27 cellular contexts compared by ENCODE assay signal in genomic region chr15:61070111-61070901, GRCh38.
"Had no signal": no experiment of that assay in that cellular context is flagged by ENCODE, and none has a peak within 500 bp of the region (broad histone marks: within the 10 kb centered on the region; RNA-seq: fewer than 3 reads in every experiment).

No MANE protein-coding gene starts in this region.

- H3K4me3 ChIP-seq: breast epithelium, left ventricle myocardium inferior, mucosa of descending colon, pancreas, prostate gland, smooth muscle cell, suprapubic skin, tibial nerve had no signal

- H3K4me2 ChIP-seq: smooth muscle cell had no signal

- H3K9me3 ChIP-seq: breast epithelium, left ventricle myocardium inferior, mucosa of descending colon, neutrophil, pancreas, prostate gland, suprapubic skin, tibial nerve had no signal

- H3K27me3 ChIP-seq: breast epithelium, pancreas, suprapubic skin, tibial nerve had no signal

- H3K36me3 ChIP-seq: breast epithelium, left ventricle myocardium inferior, neutrophil, pancreas, prostate gland, suprapubic skin, tibial nerve had no signal

- H3K9me3 Mint-ChIP-seq: activated B cell treated with CpG ODN at 0.5 μM for 24 hours; activated naive CD4-positive, alpha-beta T cell treated with anti-CD3 and anti-CD28 coated beads, Interleukin-2, amount 50 U/mL, for 24 hours; activated naive CD8-positive, alpha-beta T cell treated with anti-CD3 and anti-CD28 coated beads, Interleukin-2, amount 50 U/mL, for 24 hours; activated T-helper 2 cell treated with anti-CD3 and anti-CD28 coated beads, Interferon-gamma antibody, Interleukin-2, Interleukin-4, amounts not matched to agents 10 μg/mL and 5 μg/mL and 100 μg/mL, durations not matched to agents 14 hours and 24 hours and 36 hours; central memory CD8-positive, alpha-beta T cell; dendritic cell treated with granulocyte-macrophage colony-stimulating factor and Interleukin-4, amounts not matched to agents 40 ng/mL and 50 ng/mL, for 4 days; endodermal cell; natural killer cell treated with Interleukin-12 subunit alpha and Interleukin-12 subunit beta and Interleukin-15 and Interleukin-18, amount 100 ng/mL, for 72 hours; stimulated activated naive B cell treated with anti-CD40 and anti-IgM and Interleukin-4, amounts not matched to agents 10 μg/mL and 1 μg/mL and 100 μg/mL, for 72 hours; T-helper 2 cell treated with Interferon-gamma antibody and Interleukin-4, amounts not matched to agents 5 μg/mL and 100 μg/mL, for 36 hours had no signal

- H3K27ac ChIP-seq: breast epithelium, neutrophil, pancreas, prostate gland, suprapubic skin, tibial nerve had no signal

- H3K36me3 Mint-ChIP-seq: activated CD8-positive, alpha-beta memory T cell treated with anti-CD3 and anti-CD28 coated beads, Interleukin-2, amount 10 ng/mL, durations not matched to agents 7 days and 5 days; activated naive CD4-positive, alpha-beta T cell treated with anti-CD3 and anti-CD28 coated beads, Interleukin-2, amount 50 U/mL, for 24 hours; natural killer cell treated with Interleukin-12 subunit alpha and Interleukin-12 subunit beta and Interleukin-15 and Interleukin-18, amount 100 ng/mL, for 72 hours; stimulated activated naive B cell treated with anti-CD40 and anti-IgM and Interleukin-4, amounts not matched to agents 10 μg/mL and 1 μg/mL and 100 μg/mL, for 72 hours had no signal

- DNase-seq: activated B cell treated with CpG ODN at 0.5 μM for 24 hours; activated CD4-positive, alpha-beta T cell treated with anti-CD3 and anti-CD28 coated beads for 36 hours; activated CD8-positive, alpha-beta memory T cell treated with anti-CD3 and anti-CD28 coated beads, Interleukin-2, amount 10 ng/mL, durations not matched to agents 7 days and 5 days; activated CD8-positive, alpha-beta T cell treated with anti-CD3 and anti-CD28 coated beads, Interleukin-2, amount 10 ng/mL, durations not matched to agents 7 days and 5 days; activated naive CD8-positive, alpha-beta T cell treated with anti-CD3 and anti-CD28 coated beads, Interleukin-2, amount 50 U/mL, for 24 hours; activated T-cell treated with anti-CD3 and anti-CD28 coated beads, Interleukin-2, amount 50 U/mL, for 48 hours; amygdala; endodermal cell; foreskin melanocyte; left ventricle myocardium inferior; mucosa of descending colon; pancreas; stimulated activated CD4-positive, alpha-beta T cell treated with anti-CD3 and anti-CD28 coated beads, Interleukin-1b, Interleukin-23, amount 100 ng/mL, for 48 hours; stimulated activated naive B cell treated with anti-CD40 and anti-IgM and Interleukin-4, amounts not matched to agents 10 μg/mL and 1 μg/mL and 100 μg/mL, for 72 hours had no signal

- H3K4me3 Mint-ChIP-seq: activated B cell treated with CpG ODN at 0.5 μM for 24 hours; activated CD4-positive, alpha-beta T cell treated with anti-CD3 and anti-CD28 coated beads for 36 hours; activated CD8-positive, alpha-beta memory T cell treated with anti-CD3 and anti-CD28 coated beads, Interleukin-2, amount 10 ng/mL, durations not matched to agents 7 days and 5 days; activated CD8-positive, alpha-beta T cell treated with anti-CD3 and anti-CD28 coated beads, Interleukin-2, amount 10 ng/mL, durations not matched to agents 7 days and 5 days; activated naive CD4-positive, alpha-beta T cell treated with anti-CD3 and anti-CD28 coated beads, Interleukin-2, amount 50 U/mL, for 24 hours; activated naive CD8-positive, alpha-beta T cell treated with anti-CD3 and anti-CD28 coated beads, Interleukin-2, amount 50 U/mL, for 24 hours; central memory CD8-positive, alpha-beta T cell; dendritic cell treated with granulocyte-macrophage colony-stimulating factor and Interleukin-4, amounts not matched to agents 40 ng/mL and 50 ng/mL, for 4 days; endodermal cell; natural killer cell treated with Interleukin-12 subunit alpha and Interleukin-12 subunit beta and Interleukin-15 and Interleukin-18, amount 100 ng/mL, for 72 hours; stimulated activated naive B cell treated with anti-CD40 and anti-IgM and Interleukin-4, amounts not matched to agents 10 μg/mL and 1 μg/mL and 100 μg/mL, for 72 hours; T-helper 2 cell treated with Interferon-gamma antibody and Interleukin-4, amounts not matched to agents 5 μg/mL and 100 μg/mL, for 36 hours had no signal

- H3K27ac Mint-ChIP-seq: activated B cell treated with CpG ODN at 0.5 μM for 24 hours; activated CD4-positive, alpha-beta T cell treated with anti-CD3 and anti-CD28 coated beads for 36 hours; activated CD8-positive, alpha-beta memory T cell treated with anti-CD3 and anti-CD28 coated beads, Interleukin-2, amount 10 ng/mL, durations not matched to agents 7 days and 5 days; activated CD8-positive, alpha-beta T cell treated with anti-CD3 and anti-CD28 coated beads, Interleukin-2, amount 10 ng/mL, durations not matched to agents 7 days and 5 days; activated naive CD4-positive, alpha-beta T cell treated with anti-CD3 and anti-CD28 coated beads, Interleukin-2, amount 50 U/mL, for 24 hours; activated naive CD8-positive, alpha-beta T cell treated with anti-CD3 and anti-CD28 coated beads, Interleukin-2, amount 50 U/mL, for 24 hours; activated T-helper 2 cell treated with anti-CD3 and anti-CD28 coated beads, Interferon-gamma antibody, Interleukin-2, Interleukin-4, amounts not matched to agents 10 μg/mL and 5 μg/mL and 100 μg/mL, durations not matched to agents 14 hours and 24 hours and 36 hours; dendritic cell treated with granulocyte-macrophage colony-stimulating factor and Interleukin-4, amounts not matched to agents 40 ng/mL and 50 ng/mL, for 4 days; endodermal cell; natural killer cell treated with Interleukin-12 subunit alpha and Interleukin-12 subunit beta and Interleukin-15 and Interleukin-18, amount 100 ng/mL, for 72 hours; stimulated activated naive B cell treated with anti-CD40 and anti-IgM and Interleukin-4, amounts not matched to agents 10 μg/mL and 1 μg/mL and 100 μg/mL, for 72 hours; T-helper 2 cell treated with Interferon-gamma antibody and Interleukin-4, amounts not matched to agents 5 μg/mL and 100 μg/mL, for 36 hours had no signal

- ATAC-seq: activated CD4-positive, alpha-beta T cell treated with anti-CD3 and anti-CD28 coated beads for 36 hours; activated CD8-positive, alpha-beta memory T cell treated with anti-CD3 and anti-CD28 coated beads, Interleukin-2, amount 10 ng/mL, durations not matched to agents 7 days and 5 days; activated CD8-positive, alpha-beta T cell treated with anti-CD3 and anti-CD28 coated beads, Interleukin-2, amount 10 ng/mL, durations not matched to agents 7 days and 5 days; activated naive CD8-positive, alpha-beta T cell treated with anti-CD3 and anti-CD28 coated beads, Interleukin-2, amount 50 U/mL, for 24 hours; esophagus mucosa; mucosa of descending colon; natural killer cell treated with Interleukin-12 subunit alpha and Interleukin-12 subunit beta and Interleukin-15 and Interleukin-18, amount 100 ng/mL, for 72 hours; pancreas; stimulated activated naive B cell treated with anti-CD40 and anti-IgM and Interleukin-4, amounts not matched to agents 10 μg/mL and 1 μg/mL and 100 μg/mL, for 72 hours had no signal

- H3K4me1 ChIP-seq: breast epithelium, prostate gland had no signal

- H3K4me1 Mint-ChIP-seq: activated B cell treated with CpG ODN at 0.5 μM for 24 hours; activated CD4-positive, alpha-beta T cell treated with anti-CD3 and anti-CD28 coated beads for 36 hours; activated CD8-positive, alpha-beta memory T cell treated with anti-CD3 and anti-CD28 coated beads, Interleukin-2, amount 10 ng/mL, durations not matched to agents 7 days and 5 days; activated naive CD4-positive, alpha-beta T cell treated with anti-CD3 and anti-CD28 coated beads, Interleukin-2, amount 50 U/mL, for 24 hours; activated naive CD8-positive, alpha-beta T cell treated with anti-CD3 and anti-CD28 coated beads, Interleukin-2, amount 50 U/mL, for 24 hours; central memory CD8-positive, alpha-beta T cell; stimulated activated naive B cell treated with anti-CD40 and anti-IgM and Interleukin-4, amounts not matched to agents 10 μg/mL and 1 μg/mL and 100 μg/mL, for 72 hours had no signal
